Comparison of ENCODE assay signal across 8 cellular contexts in genomic region chr3:182979103-182979697, GRCh38. TPM values are rescaled to one million over a fixed set of nuclear protein-coding genes. Genes with fewer than 3 reads are reported as not detected.
DNase-seq lines count a peak whose midpoint lies in the region; ATAC-seq, FAIRE-seq and TF ChIP-seq lines count a peak whose summit lies in the region.

No MANE protein-coding gene starts in this region.

- no peaks in the 10 kb centered on the region for H3K9me2 ChIP-seq in hepatocyte (replicated peaks; ENCODE audit: insufficient read depth)

- FAIRE-seq in small intestine (lab: Jason Lieb, UNC) = no peak

- no peak for DNase-seq in right atrium auricular region (ENCODE audit: low spot score)
- DNase-seq in cardiac septum (ENCODE audit: low spot score) = no peak
- DNase-seq in hepatocyte (ENCODE audit: low spot score) = peak; percentile 18
- DNase-seq in small intestine = peak; percentile 31
- DNase-seq in NCI-H1930 (lab: John Stamatoyannopoulos, UW) = no peak
- no peak for DNase-seq in OCI-M2 (lab: John Stamatoyannopoulos, UW; ENCODE audit: unreplicated experiment)

- intact Hi-C loops in cardiac septum (cut with DNase I) = no loop called here

- H3K27ac ChIP-seq in right atrium auricular region (peak overlapping the region; percentile 85 to 89), VCaP (peak overlapping the region; percentile 85), hepatocyte (peak overlapping the region; percentile 77), small intestine (ENCODE audit: low read depth in 1 of 2, low read length in 1 of 2) (peak overlapping the region in 1 of 2 donors; percentile 84)

- H2AFZ ChIP-seq in hepatocyte = peak overlapping the region; percentile 93

- H3K27me3 ChIP-seq in right atrium auricular region (no peaks in the 10 kb centered on the region), hepatocyte (no peaks in the 10 kb centered on the region), small intestine (ENCODE audit: control insufficient read depth in 2 of 2, insufficient read depth in 2 of 2, low read length in 2 of 2) (no peaks in the 10 kb centered on the region)

- H3K9me3 ChIP-seq in right atrium auricular region (no peaks in the 10 kb centered on the region), hepatocyte (ENCODE audit: low read depth) (no peaks in the 10 kb centered on the region), small intestine (ENCODE audit: control insufficient read depth, low read depth) (no peaks in the 10 kb centered on the region)

- TF ChIP-seq POLR2A in GM18505 (IDR thresholded peaks at IDR 0.05; ENCODE audit: borderline replicate concordance, extremely low read depth, insufficient read depth, insufficient read length) = no peak

- H3K4me1 ChIP-seq in right atrium auricular region = peaks cover 0 to 20% of the 10 kb centered on the region in 2 donors
- peaks cover 12% of the 10 kb centered on the region for H3K4me1 ChIP-seq in hepatocyte (ENCODE audit: insufficient read depth)
- peaks cover 2 to 4% of the 10 kb centered on the region in 2 donors for H3K4me1 ChIP-seq in small intestine (ENCODE audit: control insufficient read depth in 2 of 2, insufficient read depth in 1 of 2, low read depth in 1 of 2, low read length in 1 of 2)

- peaks cover 58% of the 10 kb centered on the region for H3K79me2 ChIP-seq in hepatocyte

- ATAC-seq in GM18505 (IDR thresholded peaks at IDR 0.05; ENCODE audit: unreplicated experiment) = no peak

- 2% methylated on average over 10 of the region's 10 CpGs for WGBS in hepatocyte (ENCODE audit: low lambda C conversion rate, missing lambda C conversion rate)
- 0 to 3% (median 3%) methylated on average over 10 of the region's 10 CpGs for WGBS in small intestine, 3 donors

- H3K36me3 ChIP-seq in right atrium auricular region (no peaks in the 10 kb centered on the region), hepatocyte (replicated peaks; ENCODE audit: insufficient read depth, low read depth) (no peaks in the 10 kb centered on the region), small intestine (ENCODE audit: control insufficient read depth in 2 of 2, insufficient read depth in 2 of 2, low read length in 2 of 2) (no peaks in the 10 kb centered on the region)

- H4K20me1 ChIP-seq in hepatocyte (ENCODE audit: insufficient read depth, poor library complexity, severe bottlenecking) = peaks cover 25% of the 10 kb centered on the region

- no peak for TF ChIP-seq CTCF in right atrium auricular region (IDR thresholded peaks at IDR 0.05)
- TF ChIP-seq CTCF in VCaP (conservative IDR thresholded peaks at IDR 0.05) = no peak
- no peak for TF ChIP-seq CTCF in hepatocyte (IDR thresholded peaks at IDR 0.05; ENCODE audit: poor library complexity)

- H3K4me3 ChIP-seq in right atrium auricular region = peak overlapping the region; percentile 98
- H3K4me3 ChIP-seq in hepatocyte = peak overlapping the region; percentile 94
- H3K4me3 ChIP-seq in small intestine (ENCODE audit: low read depth in 1 of 2, low read length in 2 of 2) = peak overlapping the region; percentile 98 to 99

- peak overlapping the region; percentile 92 for H3K4me2 ChIP-seq in hepatocyte

RNA-seq across cellular contexts. Expression of gene DCUN1D1, which starts 1.1 kb away (rescaled TPM):
- 10 to 100 TPM; 14.2 to 23.5 TPM for total RNA-seq in right atrium auricular region
- 36.3 TPM for total RNA-seq in cardiac septum
- 41.5 and 49.2 TPM in 2 replicates for total RNA-seq in hepatocyte
- polyA plus RNA-seq in hepatocyte = 22.2 and 23.8 TPM in 2 replicates
- 10 to 100 TPM in 1 of 3 donors, 1 to 10 TPM in 2; 9.2 to 13.9 (median 9.6) TPM for polyA plus RNA-seq in small intestine

Comparison
In these comparisons a context has a peak if more than half of its experiments do, and no peak if none do; other contexts are left out.
1. DNase-seq: peak in hepatocyte (single experiment) and small intestine (single experiment); none in right atrium auricular region (single experiment), cardiac septum (single experiment), NCI-H1930 (0 of 2) and OCI-M2 (single experiment).
2. Peak in every context shown above with its lines, with median percentiles within 50 percentile points of each other: H3K4me3 ChIP-seq.